Comparison of ENCODE assay signal across 1 cellular context in the genomic region with DNA sequence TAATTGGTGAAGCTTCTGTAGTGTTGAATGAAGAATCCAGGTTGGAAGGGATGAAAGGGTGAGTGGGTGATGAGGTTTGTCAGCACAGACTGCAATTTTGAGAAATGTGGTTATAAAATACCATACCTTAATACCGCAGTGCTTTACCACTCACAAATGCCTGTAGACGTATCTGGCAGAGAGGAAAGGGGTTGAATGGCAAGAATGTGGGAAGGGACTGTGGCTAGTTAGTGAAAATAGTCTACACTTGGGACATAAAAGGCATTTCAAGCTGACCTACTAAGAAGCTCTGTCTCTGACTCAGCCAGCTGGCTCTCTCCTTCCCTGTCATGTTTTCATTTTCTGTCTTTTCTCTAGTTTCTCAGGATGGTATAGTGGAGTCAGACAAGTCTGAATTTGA.
TF ChIP-seq lines count a peak whose summit lies in the region.

No MANE protein-coding gene starts in this region.

TF ChIP-seq in IMR-90, 13 proteins besides CTCF, POLR2A, EP300 and RAD21:
- TF ChIP-seq CEBPB (IDR thresholded peaks at IDR 0.05; ENCODE audit: low read depth, low read length) (peak; percentile 0; the same call in 1 of the 2 replicates), SMC3 (IDR thresholded peaks at IDR 0.05; ENCODE audit: low read depth, low read length) (no peak)
- TF ChIP-seq, protein P1, sequence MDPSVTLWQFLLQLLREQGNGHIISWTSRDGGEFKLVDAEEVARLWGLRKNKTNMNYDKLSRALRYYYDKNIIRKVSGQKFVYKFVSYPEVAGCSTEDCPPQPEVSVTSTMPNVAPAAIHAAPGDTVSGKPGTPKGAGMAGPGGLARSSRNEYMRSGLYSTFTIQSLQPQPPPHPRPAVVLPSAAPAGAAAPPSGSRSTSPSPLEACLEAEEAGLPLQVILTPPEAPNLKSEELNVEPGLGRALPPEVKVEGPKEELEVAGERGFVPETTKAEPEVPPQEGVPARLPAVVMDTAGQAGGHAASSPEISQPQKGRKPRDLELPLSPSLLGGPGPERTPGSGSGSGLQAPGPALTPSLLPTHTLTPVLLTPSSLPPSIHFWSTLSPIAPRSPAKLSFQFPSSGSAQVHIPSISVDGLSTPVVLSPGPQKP (IDR thresholded peaks at IDR 0.05; ENCODE audit: borderline replicate concordance, low read depth, low read length): no peak
